In the genomic region with DNA sequence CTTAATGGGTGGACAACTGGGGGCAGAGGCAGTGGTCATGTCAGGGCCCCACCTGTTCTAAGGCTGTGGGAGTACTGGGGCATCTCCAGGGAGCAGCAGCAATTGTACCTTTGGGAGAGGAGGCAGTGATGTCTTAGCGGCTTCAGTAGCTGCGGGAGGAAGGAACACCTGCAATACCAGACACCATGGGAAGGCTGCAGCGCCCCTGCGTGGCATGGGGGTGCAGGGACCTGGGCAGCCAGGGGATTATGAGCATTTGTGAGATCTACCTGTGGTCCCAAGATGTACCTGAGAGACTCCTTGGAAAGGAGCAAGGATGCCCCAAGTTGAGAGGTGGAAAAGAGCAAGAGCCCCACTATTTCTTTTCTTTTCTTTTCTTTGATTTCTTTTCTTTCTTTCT, we compare ENCODE assay signal across 2 cellular contexts.
TF ChIP-seq lines count a peak whose summit lies in the region.

No MANE protein-coding gene starts in this region.

TF ChIP-seq in HepG2, 621 proteins besides CTCF, POLR2A, EP300 and RAD21:
- TF ChIP-seq, protein P1, sequence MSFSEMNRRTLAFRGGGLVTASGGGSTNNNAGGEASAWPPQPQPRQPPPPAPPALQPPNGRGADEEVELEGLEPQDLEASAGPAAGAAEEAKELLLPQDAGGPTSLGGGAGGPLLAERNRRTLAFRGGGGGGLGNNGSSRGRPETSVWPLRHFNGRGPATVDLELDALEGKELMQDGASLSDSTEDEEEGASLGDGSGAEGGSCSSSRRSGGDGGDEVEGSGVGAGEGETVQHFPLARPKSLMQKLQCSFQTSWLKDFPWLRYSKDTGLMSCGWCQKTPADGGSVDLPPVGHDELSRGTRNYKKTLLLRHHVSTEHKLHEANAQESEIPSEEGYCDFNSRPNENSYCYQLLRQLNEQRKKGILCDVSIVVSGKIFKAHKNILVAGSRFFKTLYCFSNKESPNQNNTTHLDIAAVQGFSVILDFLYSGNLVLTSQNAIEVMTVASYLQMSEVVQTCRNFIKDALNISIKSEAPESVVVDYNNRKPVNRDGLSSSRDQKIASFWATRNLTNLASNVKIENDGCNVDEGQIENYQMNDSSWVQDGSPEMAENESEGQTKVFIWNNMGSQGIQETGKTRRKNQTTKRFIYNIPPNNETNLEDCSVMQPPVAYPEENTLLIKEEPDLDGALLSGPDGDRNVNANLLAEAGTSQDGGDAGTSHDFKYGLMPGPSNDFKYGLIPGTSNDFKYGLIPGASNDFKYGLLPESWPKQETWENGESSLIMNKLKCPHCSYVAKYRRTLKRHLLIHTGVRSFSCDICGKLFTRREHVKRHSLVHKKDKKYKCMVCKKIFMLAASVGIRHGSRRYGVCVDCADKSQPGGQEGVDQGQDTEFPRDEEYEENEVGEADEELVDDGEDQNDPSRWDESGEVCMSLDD (CRISPR knock-in tag; IDR thresholded peaks at IDR 0.05; ENCODE audit: borderline replicate concordance), result no peak
- TF ChIP-seq, protein P2, sequence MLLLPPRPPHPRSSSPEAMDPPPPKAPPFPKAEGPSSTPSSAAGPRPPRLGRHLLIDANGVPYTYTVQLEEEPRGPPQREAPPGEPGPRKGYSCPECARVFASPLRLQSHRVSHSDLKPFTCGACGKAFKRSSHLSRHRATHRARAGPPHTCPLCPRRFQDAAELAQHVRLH (CRISPR knock-in tag; IDR thresholded peaks at IDR 0.05; ENCODE audit: borderline replicate concordance, low read depth), result no peak
- TF ChIP-seq, protein P3, sequence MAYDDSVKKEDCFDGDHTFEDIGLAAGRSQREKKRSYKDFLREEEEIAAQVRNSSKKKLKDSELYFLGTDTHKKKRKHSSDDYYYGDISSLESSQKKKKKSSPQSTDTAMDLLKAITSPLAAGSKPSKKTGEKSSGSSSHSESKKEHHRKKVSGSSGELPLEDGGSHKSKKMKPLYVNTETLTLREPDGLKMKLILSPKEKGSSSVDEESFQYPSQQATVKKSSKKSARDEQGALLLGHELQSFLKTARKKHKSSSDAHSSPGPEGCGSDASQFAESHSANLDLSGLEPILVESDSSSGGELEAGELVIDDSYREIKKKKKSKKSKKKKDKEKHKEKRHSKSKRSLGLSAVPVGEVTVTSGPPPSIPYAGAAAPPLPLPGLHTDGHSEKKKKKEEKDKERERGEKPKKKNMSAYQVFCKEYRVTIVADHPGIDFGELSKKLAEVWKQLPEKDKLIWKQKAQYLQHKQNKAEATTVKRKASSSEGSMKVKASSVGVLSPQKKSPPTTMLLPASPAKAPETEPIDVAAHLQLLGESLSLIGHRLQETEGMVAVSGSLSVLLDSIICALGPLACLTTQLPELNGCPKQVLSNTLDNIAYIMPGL (CRISPR knock-in tag; IDR thresholded peaks at IDR 0.05; ENCODE audit: borderline replicate concordance in 1 of 2, low read depth in 1 of 2), result no peak
- TF ChIP-seq, protein P4, sequence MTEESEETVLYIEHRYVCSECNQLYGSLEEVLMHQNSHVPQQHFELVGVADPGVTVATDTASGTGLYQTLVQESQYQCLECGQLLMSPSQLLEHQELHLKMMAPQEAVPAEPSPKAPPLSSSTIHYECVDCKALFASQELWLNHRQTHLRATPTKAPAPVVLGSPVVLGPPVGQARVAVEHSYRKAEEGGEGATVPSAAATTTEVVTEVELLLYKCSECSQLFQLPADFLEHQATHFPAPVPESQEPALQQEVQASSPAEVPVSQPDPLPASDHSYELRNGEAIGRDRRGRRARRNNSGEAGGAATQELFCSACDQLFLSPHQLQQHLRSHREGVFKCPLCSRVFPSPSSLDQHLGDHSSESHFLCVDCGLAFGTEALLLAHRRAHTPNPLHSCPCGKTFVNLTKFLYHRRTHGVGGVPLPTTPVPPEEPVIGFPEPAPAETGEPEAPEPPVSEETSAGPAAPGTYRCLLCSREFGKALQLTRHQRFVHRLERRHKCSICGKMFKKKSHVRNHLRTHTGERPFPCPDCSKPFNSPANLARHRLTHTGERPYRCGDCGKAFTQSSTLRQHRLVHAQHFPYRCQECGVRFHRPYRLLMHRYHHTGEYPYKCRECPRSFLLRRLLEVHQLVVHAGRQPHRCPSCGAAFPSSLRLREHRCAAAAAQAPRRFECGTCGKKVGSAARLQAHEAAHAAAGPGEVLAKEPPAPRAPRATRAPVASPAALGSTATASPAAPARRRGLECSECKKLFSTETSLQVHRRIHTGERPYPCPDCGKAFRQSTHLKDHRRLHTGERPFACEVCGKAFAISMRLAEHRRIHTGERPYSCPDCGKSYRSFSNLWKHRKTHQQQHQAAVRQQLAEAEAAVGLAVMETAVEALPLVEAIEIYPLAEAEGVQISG (CRISPR knock-in tag; IDR thresholded peaks at IDR 0.05), result peak; percentile 55
- TF ChIP-seq ZNF891 (CRISPR knock-in tag; IDR thresholded peaks at IDR 0.05), result no peak
- TF ChIP-seq RFXANK (CRISPR knock-in tag; IDR thresholded peaks at IDR 0.05), result no peak

TF ChIP-seq in GM12878, 131 proteins besides CTCF, POLR2A, EP300 and RAD21:
- peak; percentile 50; the same call in 1 of the 2 replicates for TF ChIP-seq SMC3 (IDR thresholded peaks at IDR 0.05; ENCODE audit: borderline replicate concordance, low read length)
- no peak for TF ChIP-seq CHD2 (IDR thresholded peaks at IDR 0.05; ENCODE audit: borderline replicate concordance, low read depth, low read length)
